In genomic region chr5:136330353-136330913, GRCh38 we compare ENCODE assay signal across 19 cellular contexts. TPM values are rescaled to one million over a fixed set of nuclear protein-coding genes. Genes with fewer than 3 reads are reported as not detected.
A peak's percentile ranks its signal among the peaks of the same experiment; 100 is the strongest.
DNase-seq lines count a peak whose midpoint lies in the region; ATAC-seq and TF ChIP-seq lines count a peak whose summit lies in the region.
"Had no signal": no experiment of that assay in that cellular context is flagged by ENCODE, and none has a peak within 500 bp of the region (broad histone marks: within the 10 kb centered on the region; RNA-seq: fewer than 3 reads in every experiment).

No MANE protein-coding gene starts in this region.

- no peaks in the 10 kb centered on the region for H3K9me3 ChIP-seq in esophagus muscularis mucosa
- H3K9me3 ChIP-seq: SJCRH30 had no signal

- H3K27ac ChIP-seq in esophagus muscularis mucosa (replicated peaks in 1 of 4): no peak overlapping the region
- H3K27ac ChIP-seq: C4-2B, HL-60, PC-9, SJCRH30 had no signal

- DNase-seq in DMS153 treated with DMSO at 0.1 percent for 48 hours (lab: John Stamatoyannopoulos, UW; ENCODE audit: unreplicated experiment) (peak; percentile 1), NCI-H1105 (lab: John Stamatoyannopoulos, UW) (peak; percentile 38), NCI-H2107 treated with DMSO at 0.1 percent for 48 hours (lab: John Stamatoyannopoulos, UW; ENCODE audit: unreplicated experiment) (peak; percentile 71), esophagus muscularis mucosa (ENCODE audit: extremely low spot score) (peak; percentile 57), EL (no peak), NCI-H2081 treated with DMSO at 0.1 percent for 48 hours (lab: John Stamatoyannopoulos, UW) (no peak)
- DNase-seq: GDM1, H7, NCI-H146, NCI-H2227 treated with DMSO at 0.1 percent for 48 hours, PC-9, SJCRH30, T-helper 17 cell had no signal

- H3K4me1 ChIP-seq in esophagus muscularis mucosa: no peaks in the 10 kb centered on the region
- H3K4me1 ChIP-seq: SJCRH30 had no signal

- no peak overlapping the region for H3K4me3 ChIP-seq in esophagus muscularis mucosa
- H3K4me3 ChIP-seq: GM12878, PC-9, SJCRH30 had no signal

- 82% methylated on average over 6 of the region's 6 CpGs for WGBS in esophagus muscularis mucosa

- H3K36me3 ChIP-seq in esophagus muscularis mucosa: no peaks in the 10 kb centered on the region
- H3K36me3 ChIP-seq: SJCRH30 had no signal

- intact Hi-C loops in esophagus muscularis mucosa (cut with DNase I): no loop called here

- TF ChIP-seq POLR2A in esophagus muscularis mucosa (IDR thresholded peaks at IDR 0.05; ENCODE audit: low read depth): no peak

- TF ChIP-seq CTCF in esophagus muscularis mucosa (IDR thresholded peaks at IDR 0.05): no peak

- ATAC-seq in HG03159 (IDR thresholded peaks at IDR 0.05; ENCODE audit: unreplicated experiment): no peak
- no peak for ATAC-seq in GM19395 (IDR thresholded peaks at IDR 0.05; ENCODE audit: unreplicated experiment)
- ATAC-seq: GM12878, T-helper 17 cell had no signal

- no peak for TF ChIP-seq EP300 in esophagus muscularis mucosa (IDR thresholded peaks at IDR 0.05)

- H3K27me3 ChIP-seq in esophagus muscularis mucosa: peaks cover 0 to 31% (median 1%) of the 10 kb centered on the region in 4 donors
- H3K27me3 ChIP-seq: SJCRH30 had no signal

RNA-seq across cellular contexts. Expression of gene TRPC7, which starts 34.9 kb away (rescaled TPM):
- under 1 TPM in 1 of 4 donors, not detected in 3; 0.29 TPM for total RNA-seq in esophagus muscularis mucosa
- total RNA-seq: A673, GM12878, PC-9, SJCRH30, T-helper 17 cell had no signal

Comparison
In these comparisons a context has a peak if more than half of its experiments do, and no peak if none do; other contexts are left out.
1. DNase-seq: peak in DMS153 treated with DMSO at 0.1 percent for 48 hours (single experiment), NCI-H1105 (single experiment), NCI-H2107 treated with DMSO at 0.1 percent for 48 hours (single experiment) and esophagus muscularis mucosa (single experiment); none in EL (single experiment) and NCI-H2081 treated with DMSO at 0.1 percent for 48 hours (single experiment).